In the genomic region with DNA sequence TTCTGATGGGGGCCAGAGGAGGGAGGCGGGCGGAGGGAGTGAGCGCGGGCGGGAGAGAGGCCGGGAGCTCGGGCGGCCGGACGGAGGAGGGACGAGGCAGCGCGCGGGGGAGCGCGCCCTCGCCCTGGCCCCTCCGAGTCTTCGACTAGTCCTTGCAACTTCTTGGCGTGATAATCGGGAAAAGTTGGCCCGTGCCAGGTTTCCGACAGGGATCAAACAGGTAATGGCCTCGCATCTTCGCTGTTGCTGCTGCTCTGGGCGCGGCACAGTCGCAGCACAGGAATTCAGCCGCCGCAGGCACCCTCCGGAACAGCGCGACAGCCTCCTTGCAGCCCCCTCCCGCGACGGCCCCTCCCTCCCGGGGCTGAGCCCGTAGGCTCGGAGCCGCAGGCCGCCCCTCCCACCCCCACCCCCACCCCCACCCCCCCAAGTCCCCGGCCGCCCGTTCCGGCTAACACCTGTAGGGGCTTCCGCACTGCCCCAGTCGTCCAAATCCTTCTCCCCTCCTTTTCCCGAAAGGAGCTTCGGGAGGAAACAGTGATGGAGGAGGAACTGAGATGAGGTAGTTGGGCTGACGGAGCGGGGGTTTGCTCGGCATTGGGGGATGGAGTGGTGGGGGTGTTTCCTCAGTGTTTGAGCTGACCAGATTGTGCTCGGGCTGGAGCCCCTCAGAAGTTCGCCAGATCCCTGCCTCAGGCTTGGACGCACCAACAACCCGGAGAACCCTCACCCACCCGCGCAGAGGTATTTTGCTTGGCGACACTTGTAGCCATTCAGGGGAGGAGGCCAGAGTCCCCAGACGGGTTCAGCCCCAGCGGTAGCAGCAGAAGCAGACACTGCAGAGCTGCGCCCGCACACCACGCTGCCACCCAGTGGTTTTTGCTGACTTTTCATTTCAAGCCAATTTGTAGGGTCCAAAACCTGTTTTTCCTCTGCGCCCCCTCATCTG, we compare ENCODE assay signal across 8 cellular contexts. TPM values are rescaled to one million over a fixed set of nuclear protein-coding genes. Genes with fewer than 3 reads are reported as not detected.
A peak's percentile ranks its signal among the peaks of the same experiment; 100 is the strongest.
DNase-seq lines count a peak whose midpoint lies in the region; ATAC-seq, FAIRE-seq and TF ChIP-seq lines count a peak whose summit lies in the region.

A gene (minus strand): TSS at position 319 of the 949 bp plus-strand sequence. CDS start 714 bp downstream, outside the sequence.

- peak within 1 kb of the TSS; percentile 83 for H3K4me3 Mint-ChIP-seq in astrocyte (ENCODE audit: unreplicated experiment)

- ATAC-seq in GM19395 (IDR thresholded peaks at IDR 0.05; ENCODE audit: unreplicated experiment) = no peak
- no peak for ATAC-seq in HG02840 (IDR thresholded peaks at IDR 0.05; ENCODE audit: low FRiP score, unreplicated experiment)

- peaks cover 4% of the 10 kb centered on the region for H3K4me1 Mint-ChIP-seq in astrocyte (ENCODE audit: low read depth, unreplicated experiment)

- DNase-seq in NCI-H82 (lab: John Stamatoyannopoulos, UW) = peak; percentile 53
- DNase-seq in NCI-H82 treated with DMSO at 0.1 percent for 48 hours (lab: John Stamatoyannopoulos, UW; ENCODE audit: unreplicated experiment) = no peak
- DNase-seq in astrocyte (ENCODE audit: low read depth) = no peak
- peak; percentile 1 for DNase-seq in iris pigment epithelial cell (ENCODE audit: low read depth)
- DNase-seq in stomach = peak; percentile 29
- no peak for DNase-seq in dedifferentiated amniotic fluid mesenchymal stem cell (ENCODE audit: extremely low spot score)

- H3K4me3 ChIP-seq in astrocyte (ENCODE audit: insufficient read depth, low read depth, low read length) (peak within 1 kb of the TSS; percentile 42), stomach (peak within 1 kb of the TSS; percentile 47 to 65 (median 53))

- H3K79me2 ChIP-seq in astrocyte (ENCODE audit: insufficient read depth, low read length) = no peaks in the 10 kb centered on the region

- intact Hi-C loops in stomach (cut with DNase I; ENCODE audit: low total_unique reads) = no loop called here

- TF ChIP-seq POLR2A in stomach (IDR thresholded peaks at IDR 0.05) = no peak

- H3K27ac ChIP-seq in astrocyte (ENCODE audit: low read depth, low read length) (no peak within 1 kb of the TSS), stomach (peak within 1 kb of the TSS in 1 of 5 donors; percentile 12)

- 1 to 35% (median 4%) methylated on average over 35 to 63 of the region's 65 CpGs for WGBS in stomach, 5 donors

- TF ChIP-seq EP300 in stomach (IDR thresholded peaks at IDR 0.05) = no peak

- H3K36me3 ChIP-seq in astrocyte (ENCODE audit: insufficient read depth, low read length) (no peaks in the 10 kb centered on the region), stomach (no peaks in the 10 kb centered on the region)

- H3K27ac Mint-ChIP-seq in astrocyte (ENCODE audit: unreplicated experiment) = no peak within 1 kb of the TSS

- no peaks in the 10 kb centered on the region for H3K9me3 Mint-ChIP-seq in astrocyte (ENCODE audit: unreplicated experiment)

- H2AFZ ChIP-seq in astrocyte (ENCODE audit: low read depth, low read length) = peak within 1 kb of the TSS; percentile 41

- H3K9me3 ChIP-seq in astrocyte (ENCODE audit: insufficient read depth, low read depth, low read length) = no peaks in the 10 kb centered on the region
- H3K9me3 ChIP-seq in stomach = no peaks in the 10 kb centered on the region

- H3K27me3 ChIP-seq in astrocyte (ENCODE audit: insufficient read depth, low read length) (peaks cover 6% of the 10 kb centered on the region), stomach (peaks cover 0 to 19% (median 0%) of the 10 kb centered on the region in 3 donors)

- H3K4me2 ChIP-seq in astrocyte (ENCODE audit: low read length) = peak within 1 kb of the TSS; percentile 81

- no peak for FAIRE-seq in astrocyte (lab: Jason Lieb, UNC)

- H3K36me3 Mint-ChIP-seq in astrocyte (ENCODE audit: low read depth, unreplicated experiment) = no peaks in the 10 kb centered on the region

- H3K4me1 ChIP-seq in astrocyte (ENCODE audit: insufficient read depth, low read length) = peaks cover 7% of the 10 kb centered on the region
- peaks cover 0 to 7% (median 0%) of the 10 kb centered on the region in 4 donors for H3K4me1 ChIP-seq in stomach

- no peaks in the 10 kb centered on the region for H4K20me1 ChIP-seq in astrocyte (ENCODE audit: insufficient read depth, low read length)

- TF ChIP-seq CTCF in astrocyte (IDR thresholded peaks at IDR 0.05; ENCODE audit: insufficient read depth, low read depth, low read length) = no peak
- TF ChIP-seq CTCF in stomach (IDR thresholded peaks at IDR 0.05) = peak in 1 of 7 experiments; percentile 7

- H3K27me3 Mint-ChIP-seq in astrocyte (ENCODE audit: low read depth, unreplicated experiment) = no peaks in the 10 kb centered on the region

- no peak within 1 kb of the TSS for H3K9ac ChIP-seq in astrocyte (ENCODE audit: low read length)

RNA-seq across cellular contexts. Expression of the gene that starts here (rescaled TPM):
- total RNA-seq in astrocyte (3.9 and 5.1 TPM in 2 replicates), stomach (10 to 100 TPM in 2 of 5 donors, 1 to 10 TPM in 1, under 1 TPM in 1, not detected in 1; 0.58 to 24.8 (median 7.7) TPM)
- polyA plus RNA-seq in stomach = 10 to 100 TPM in 1 of 3 donors, 1 to 10 TPM in 2; 3.4 to 11.2 (median 9.7) TPM

Comparison
In these comparisons a context has a peak if more than half of its experiments do, and no peak if none do; other contexts are left out.
1. DNase-seq: peak in NCI-H82 (single experiment), iris pigment epithelial cell (single experiment) and stomach (single experiment); none in NCI-H82 treated with DMSO at 0.1 percent for 48 hours (single experiment), astrocyte (single experiment) and dedifferentiated amniotic fluid mesenchymal stem cell (single experiment).